11 cellular contexts compared by ENCODE assay signal in genomic region chr2:164780611-164781167, GRCh38.
"Had no signal": no experiment of that assay in that cellular context is flagged by ENCODE, and none has a peak within 500 bp of the region (broad histone marks: within the 10 kb centered on the region; RNA-seq: fewer than 3 reads in every experiment).

No MANE protein-coding gene starts in this region.

- H3K9me3 Mint-ChIP-seq: nephron progenitor cell, type B pancreatic cell, WTC11 had no signal

- DNase-seq: activated CD4-positive, alpha-beta T cell treated with anti-CD3 and anti-CD28 coated beads for 48 hours; activated CD8-positive, alpha-beta memory T cell treated with anti-CD3 and anti-CD28 coated beads, Interleukin-2, amount 50 U/mL, for 48 hours; activated CD8-positive, alpha-beta T cell treated with anti-CD3 and anti-CD28 coated beads, Interleukin-2, amount 10 ng/mL, durations not matched to agents 7 days and 5 days; caudate nucleus; head of caudate nucleus; kidney glomerular epithelial cell; nephron progenitor cell; Right ventricle myocardium superior; T-helper 17 cell had no signal

- H3K4me1 Mint-ChIP-seq: nephron progenitor cell, T-helper 17 cell had no signal

- H3K27ac Mint-ChIP-seq: activated CD8-positive, alpha-beta T cell treated with anti-CD3 and anti-CD28 coated beads, Interleukin-2, amount 10 ng/mL, durations not matched to agents 7 days and 5 days; nephron progenitor cell; T-helper 17 cell; type B pancreatic cell; WTC11 had no signal

- H3K36me3 Mint-ChIP-seq: type B pancreatic cell, WTC11 had no signal

- H3K4me3 Mint-ChIP-seq: activated CD8-positive, alpha-beta T cell treated with anti-CD3 and anti-CD28 coated beads, Interleukin-2, amount 10 ng/mL, durations not matched to agents 7 days and 5 days; nephron progenitor cell; T-helper 17 cell; type B pancreatic cell; WTC11 had no signal

- H3K27me3 Mint-ChIP-seq: T-helper 17 cell, type B pancreatic cell had no signal
